In genomic region chr13:48318014-48318713, GRCh38 we compare ENCODE assay signal across 13 cellular contexts. TPM values are rescaled to one million over a fixed set of nuclear protein-coding genes. Genes with fewer than 3 reads are reported as not detected.
DNase-seq lines count a peak whose midpoint lies in the region; ATAC-seq, FAIRE-seq and TF ChIP-seq lines count a peak whose summit lies in the region.
"Had no signal": no experiment of that assay in that cellular context is flagged by ENCODE, and none has a peak within 500 bp of the region (broad histone marks: within the 10 kb centered on the region; RNA-seq: fewer than 3 reads in every experiment).

No MANE protein-coding gene starts in this region.

- DNase-seq in K562 (ENCODE audit: extremely low read depth in 1 of 4, low spot score in 3 of 4) (no peak), right lobe of liver (peak in 1 of 3 donors; percentile 27), superior temporal gyrus (ENCODE audit: extremely low spot score) (no peak), cerebellum (ENCODE audit: low spot score) (no peak)
- no peak for DNase-seq in stimulated activated naive CD8-positive, alpha-beta T cell treated with anti-CD3 and anti-CD28 coated beads, Interleukin-15, Interleukin-2, amounts not matched to agents 100 U/mL and 50 U/mL, for 24 hours
- no peak for DNase-seq in activated naive CD4-positive, alpha-beta T cell (lab: John Stamatoyannopoulos, UW)
- no peak for DNase-seq in T-helper 2 cell treated with Interferon-gamma antibody and Interleukin-4, amounts not matched to agents 5 μg/mL and 100 μg/mL, for 36 hours (ENCODE audit: low spot score)
- DNase-seq: activated CD4-positive, alpha-beta T cell treated with anti-CD3 and anti-CD28 coated beads for 1 hour; anterior cingulate cortex had no signal

- H3K36me3 Mint-ChIP-seq in IgD-negative memory B cell: peaks cover 29% of the 10 kb centered on the region
- H3K36me3 Mint-ChIP-seq in T-helper 2 cell treated with Interferon-gamma antibody and Interleukin-4, amounts not matched to agents 5 μg/mL and 100 μg/mL, for 36 hours (ENCODE audit: low read depth): peaks cover 72% of the 10 kb centered on the region

- H4K20me1 ChIP-seq in K562 (replicated peaks; ENCODE audit: control insufficient read depth, insufficient read depth, low read length): no peaks in the 10 kb centered on the region

- H3K27me3 Mint-ChIP-seq in IgD-negative memory B cell: peaks cover 6% of the 10 kb centered on the region
- H3K27me3 Mint-ChIP-seq in T-helper 2 cell treated with Interferon-gamma antibody and Interleukin-4, amounts not matched to agents 5 μg/mL and 100 μg/mL, for 36 hours (ENCODE audit: low read depth): peaks cover 7% of the 10 kb centered on the region

- H3K9ac ChIP-seq in K562 (ENCODE audit: insufficient read depth in 1 of 2, low read depth in 2 of 2, low read length in 2 of 2): no peak overlapping the region

- peak overlapping the region; percentile 12 to 90 (median 85) for H3K4me3 Mint-ChIP-seq in IgD-negative memory B cell
- H3K4me3 Mint-ChIP-seq in T-helper 2 cell treated with Interferon-gamma antibody and Interleukin-4, amounts not matched to agents 5 μg/mL and 100 μg/mL, for 36 hours: no peak overlapping the region

- H3K9me1 ChIP-seq in K562 (ENCODE audit: control insufficient read depth, insufficient read depth, low read length): no peaks in the 10 kb centered on the region

- POLR2A ChIA-PET in K562 (lab: Yijun Ruan, JAX): interaction anchor here (0.9 kb wide), 1 partner anchor 11 kb away, joined by 4 read pairs; no protein-coding TSS in a partner anchor

- BruUV-seq in K562 (replicated peaks; lab: Mats Ljungman, UMichigan): no TSS peak

- H3K9me3 Mint-ChIP-seq in IgD-negative memory B cell: peaks cover 0 to 14% (median 8%) of the 10 kb centered on the region in 3 donors
- peaks cover 26% of the 10 kb centered on the region for H3K9me3 Mint-ChIP-seq in T-helper 2 cell treated with Interferon-gamma antibody and Interleukin-4, amounts not matched to agents 5 μg/mL and 100 μg/mL, for 36 hours

- H3K4me3 ChIP-seq in K562 (no peak overlapping the region), right lobe of liver (peak overlapping the region; percentile 9 to 33 (median 16))
- H3K4me3 ChIP-seq: prostate gland had no signal

- peaks cover 12 to 19% (median 18%) of the 10 kb centered on the region in 3 donors for H3K4me1 Mint-ChIP-seq in IgD-negative memory B cell
- peaks cover 17% of the 10 kb centered on the region for H3K4me1 Mint-ChIP-seq in T-helper 2 cell treated with Interferon-gamma antibody and Interleukin-4, amounts not matched to agents 5 μg/mL and 100 μg/mL, for 36 hours (ENCODE audit: low read depth)

- H3K27ac Mint-ChIP-seq in IgD-negative memory B cell: peak overlapping the region; percentile 32 to 63 (median 35)
- H3K27ac Mint-ChIP-seq in T-helper 2 cell treated with Interferon-gamma antibody and Interleukin-4, amounts not matched to agents 5 μg/mL and 100 μg/mL, for 36 hours: no peak overlapping the region

- H2AFZ ChIP-seq in K562 (ENCODE audit: low read depth, low read length): no peak overlapping the region

- H3K4me2 ChIP-seq in K562 (ENCODE audit: insufficient read depth, low read length): no peak overlapping the region

- intact Hi-C loops in K562 (cut with micrococcal nuclease): no loop called here
- intact Hi-C loops in right lobe of liver (cut with DNase I): no loop called here

- FAIRE-seq in K562 (lab: Jason Lieb, UNC): no peak
- FAIRE-seq: keratinocyte had no signal

- no peak for TF ChIP-seq POLR2A in K562 (conservative IDR thresholded peaks at IDR 0.05)
- no peak for TF ChIP-seq POLR2A in right lobe of liver (IDR thresholded peaks at IDR 0.05)

- WGBS in K562 (ENCODE audit: insufficient coverage, low coverage, missing lambda C conversion rate): 93% methylated on average over 9 of the region's 41 CpGs
- 48% methylated on average over 9 of the region's 41 CpGs for WGBS in right lobe of liver (ENCODE audit: insufficient coverage, low coverage, low lambda C conversion rate, missing lambda C conversion rate)

- no peak for ATAC-seq in K562
- peak; percentile 34 to 44 (median 40) for ATAC-seq in right lobe of liver
- peak; percentile 24 for ATAC-seq in stimulated activated naive CD8-positive, alpha-beta T cell treated with anti-CD3 and anti-CD28 coated beads, Interleukin-15, Interleukin-2, amounts not matched to agents 100 U/mL and 50 U/mL, for 24 hours

- no peaks in the 10 kb centered on the region for H3K27me3 ChIP-seq in K562 (ENCODE audit: control insufficient read depth in 2 of 2, insufficient read depth in 2 of 2, low read length in 2 of 2)
- no peaks in the 10 kb centered on the region for H3K27me3 ChIP-seq in right lobe of liver

- H3K36me3 ChIP-seq in K562 (ENCODE audit: control insufficient read depth, insufficient read depth, low read length) (no peaks in the 10 kb centered on the region), right lobe of liver (no peaks in the 10 kb centered on the region)
- H3K36me3 ChIP-seq: prostate gland had no signal

- in situ Hi-C loops in K562 (cut with MboI): no loop called here

- H3K79me2 ChIP-seq in K562 (ENCODE audit: control insufficient read depth, insufficient read depth, low read length): no peaks in the 10 kb centered on the region

- H3K9me3 ChIP-seq in K562 (replicated peaks; ENCODE audit: control insufficient read depth, insufficient read depth, low read depth, low read length) (no peaks in the 10 kb centered on the region), right lobe of liver (peaks cover 0 to 6% (median 1%) of the 10 kb centered on the region in 4 donors)
- H3K9me3 ChIP-seq: prostate gland had no signal

- TF ChIP-seq RAD21 in K562 (CRISPR knock-in tag; conservative IDR thresholded peaks at IDR 0.05 in 1 of 2, IDR thresholded peaks at IDR 0.05 in 1 of 2): no peak

- H3K27ac ChIP-seq in K562 (ENCODE audit: extremely low read depth, low read depth, low read length): no peak overlapping the region
- H3K27ac ChIP-seq in right lobe of liver: peak overlapping the region in 1 of 3 donors; percentile 37
- H3K27ac ChIP-seq: prostate gland, RWPE1 had no signal

- H3K4me1 ChIP-seq in K562 (replicated peaks in 1 of 2; ENCODE audit: control insufficient read depth in 2 of 2, insufficient read depth in 2 of 2, low read length in 2 of 2) (no peaks in the 10 kb centered on the region; a peak in 1 of 5 replicates), right lobe of liver (no peaks in the 10 kb centered on the region)
- H3K4me1 ChIP-seq: prostate gland had no signal

- CTCF ChIA-PET in K562 (lab: Yijun Ruan, JAX; ENCODE audit: low intra/inter-chr PET ratio): no interaction called here

- no peak for TF ChIP-seq EP300 in K562 (IDR thresholded peaks at IDR 0.05; ENCODE audit: low read length)

- TF ChIP-seq CTCF in K562 (IDR thresholded peaks at IDR 0.05 in 2 of 3, conservative IDR thresholded peaks at IDR 0.05 in 1 of 3; ENCODE audit: insufficient read depth in 2 of 3, low read depth in 1 of 3, low read length in 3 of 3): no peak
- TF ChIP-seq CTCF in right lobe of liver (IDR thresholded peaks at IDR 0.05): no peak

TF ChIP-seq in K562, 482 proteins besides CTCF, POLR2A, EP300 and RAD21:
- TF ChIP-seq FUS (optimal IDR thresholded peaks at IDR 0.05; ENCODE audit: low read depth, low read length) (no peak), CBX3 (IDR thresholded peaks at IDR 0.05; ENCODE audit: borderline replicate concordance in 1 of 2, low read length in 2 of 2) (no peak), HMGXB4 (CRISPR knock-in tag; IDR thresholded peaks at IDR 0.05) (no peak), POLR2G (IDR thresholded peaks at IDR 0.05; ENCODE audit: low read depth, low read length) (peak; percentile 34; the same call in 1 of the 2 replicates)
TF ChIP-seq in K562: peak in this region for 1.

RNA-seq across cellular contexts. Expression of gene RB1, which starts 14.6 kb away (rescaled TPM):
- polyA plus RNA-seq in IgD-negative memory B cell (43.7 TPM), K562 (2011; rRNA removed) (13.2 and 23.8 TPM in 2 replicates), K562 (2014; fragmentation: Illumina TruSeq; extraction: Trizol) (16.9 and 21.2 TPM in 2 replicates), K562 (2014; fragmentation: Nextera tagmentation; extraction: Ambion mirVana) (1 to 10 TPM; 5.0 to 6.5 TPM), K562 (2014; rRNA removed) (9.3 and 13.2 TPM in 2 replicates)
- total RNA-seq in K562 (2011; cell fraction: chromatin; rRNA removed; ENCODE audit: low replicate concordance): 4.8 and 26.2 TPM in 2 replicates
- 3.2 and 3.8 TPM in 2 replicates for total RNA-seq in K562 (2011; cell fraction: nucleolus; rRNA removed)
- 6.3 and 10.3 TPM in 2 replicates for total RNA-seq in K562 (2011; cell fraction: nucleoplasm; rRNA removed)
- total RNA-seq in K562 (2014; rRNA removed) (10.5 and 12.4 TPM in 2 replicates), K562 (2014; rRNA removed; fragmentation: Illumina TruSeq; extraction: Trizol) (22.0 TPM in 2 replicates), K562 (2015; rRNA removed; fragmentation: Illumina TruSeq; extraction: Trizol) (18.2 and 19.0 TPM in 2 replicates), K562 (2021) (17.9 and 20.9 TPM in 2 replicates), right lobe of liver (10 to 100 TPM in 5 of 6 experiments, 1 to 10 TPM in 1; 6.2 to 19.4 (median 12.3) TPM), cerebellum (37.9 TPM)
- 3.3 and 6.5 TPM in 2 replicates for polyA plus RNA-seq in K562 (2011; cell fraction: cytosol; rRNA removed)
- polyA plus RNA-seq in K562 (2011; cell fraction: nucleus; rRNA removed): 4.7 and 10.2 TPM in 2 replicates
- 13.2 and 20.1 TPM in 2 replicates for polyA plus RNA-seq in K562 (2012)
- 16.9 and 18.8 TPM in 2 replicates for polyA minus RNA-seq in K562 (2011; rRNA and poly(A)+ RNA removed)
- 7.5 and 8.3 TPM in 2 replicates for polyA minus RNA-seq in K562 (2011; cell fraction: cytosol; rRNA and poly(A)+ RNA removed)
- 7.5 and 12.7 TPM in 2 replicates for polyA minus RNA-seq in K562 (2011; cell fraction: nucleus; rRNA and poly(A)+ RNA removed)
